In genomic region chr22:42268852-42269406, GRCh38 we compare ENCODE assay signal across 8 cellular contexts. TPM values are rescaled to one million over a fixed set of nuclear protein-coding genes. Genes with fewer than 3 reads are reported as not detected.
DNase-seq lines count a peak whose midpoint lies in the region; ATAC-seq and TF ChIP-seq lines count a peak whose summit lies in the region.

No MANE protein-coding gene starts in this region.

- H4K20me1 ChIP-seq in BLaER1 (peaks cover 60% of the 10 kb centered on the region), Loucy (ENCODE audit: insufficient read depth, low read length, poor library complexity, severe bottlenecking) (peaks cover 57% of the 10 kb centered on the region)

- H3K4me1 Mint-ChIP-seq in dendritic cell treated with granulocyte-macrophage colony-stimulating factor and Interleukin-4, amounts not matched to agents 40 ng/mL and 50 ng/mL, for 4 days (ENCODE audit: low read depth) = peaks cover 47% of the 10 kb centered on the region
- peaks cover 34 to 37% of the 10 kb centered on the region in 2 donors for H3K4me1 Mint-ChIP-seq in natural killer cell

- peaks cover 80% of the 10 kb centered on the region for H3K79me2 ChIP-seq in Loucy (ENCODE audit: insufficient read depth, low read length)

- H3K9ac ChIP-seq in BLaER1 (peak overlapping the region; percentile 95), Loucy (ENCODE audit: low read depth, low read length, poor library complexity, severe bottlenecking) (peak overlapping the region; percentile 89)

- H3K9me3 ChIP-seq in BLaER1 = no peaks in the 10 kb centered on the region
- H3K9me3 ChIP-seq in Loucy (ENCODE audit: insufficient read depth, low read depth, low read length) = no peaks in the 10 kb centered on the region

- peak overlapping the region; percentile 92; the same call in 1 of the 2 replicates for H3K27ac ChIP-seq in BLaER1

- H3K27ac Mint-ChIP-seq in dendritic cell treated with granulocyte-macrophage colony-stimulating factor and Interleukin-4, amounts not matched to agents 40 ng/mL and 50 ng/mL, for 4 days = peak overlapping the region; percentile 61
- H3K27ac Mint-ChIP-seq in natural killer cell = peak overlapping the region; percentile 87 to 88

- no peak for ATAC-seq in natural killer cell
- no peak for ATAC-seq in HG02571 (IDR thresholded peaks at IDR 0.05; ENCODE audit: unreplicated experiment)
- no peak for ATAC-seq in HG02870 (IDR thresholded peaks at IDR 0.05; ENCODE audit: unreplicated experiment)
- ATAC-seq in omental fat pad (ENCODE audit: low FRiP score) = no peak

- no peaks in the 10 kb centered on the region; the same call in 1 of the 2 replicates for H3F3A ChIP-seq in Loucy (ENCODE audit: low read depth)

- peak overlapping the region; percentile 82 for H3K4me3 Mint-ChIP-seq in dendritic cell treated with granulocyte-macrophage colony-stimulating factor and Interleukin-4, amounts not matched to agents 40 ng/mL and 50 ng/mL, for 4 days
- H3K4me3 Mint-ChIP-seq in natural killer cell = peak overlapping the region; percentile 97

- intact Hi-C loops in dendritic cell treated with granulocyte-macrophage colony-stimulating factor and Interleukin-4, amounts not matched to agents 40 ng/mL and 50 ng/mL, for 4 days (cut with micrococcal nuclease) = no loop called here
- intact Hi-C loops in natural killer cell (cut with micrococcal nuclease) = no loop called here

- no peak for TF ChIP-seq CTCF in Loucy (conservative IDR thresholded peaks at IDR 0.05; ENCODE audit: low read length)
- no peak for TF ChIP-seq CTCF in natural killer cell (IDR thresholded peaks at IDR 0.05)
- no peak for TF ChIP-seq CTCF in omental fat pad (IDR thresholded peaks at IDR 0.05)

- peaks cover 19% of the 10 kb centered on the region; the same call in 1 of the 2 replicates for H3K36me3 ChIP-seq in BLaER1
- no peaks in the 10 kb centered on the region for H3K36me3 ChIP-seq in Loucy (ENCODE audit: insufficient read depth, low read length)

- H3K4me3 ChIP-seq in BLaER1 = peak overlapping the region; percentile 99
- peak overlapping the region; percentile 87 for H3K4me3 ChIP-seq in Loucy (ENCODE audit: low read length, poor library complexity, severe bottlenecking)

- H3K4me1 ChIP-seq in BLaER1 (peaks cover 48% of the 10 kb centered on the region), Loucy (ENCODE audit: insufficient read depth, low read length, poor library complexity, severe bottlenecking) (peaks cover 48% of the 10 kb centered on the region)

- peak overlapping the region; percentile 88 for H3K4me2 ChIP-seq in BLaER1
- H3K4me2 ChIP-seq in Loucy (ENCODE audit: low read depth, low read length, poor library complexity, severe bottlenecking) = peak overlapping the region; percentile 98

- H3K9me2 ChIP-seq in Loucy (replicated peaks; ENCODE audit: low read depth, low read length) = no peaks in the 10 kb centered on the region

- H3K27me3 ChIP-seq in BLaER1 (no peaks in the 10 kb centered on the region), Loucy (ENCODE audit: insufficient read depth, low read length, poor library complexity, severe bottlenecking) (no peaks in the 10 kb centered on the region)

- DNase-seq in natural killer cell (no peak), NCI-H82 treated with DMSO at 0.1 percent for 48 hours (lab: John Stamatoyannopoulos, UW; ENCODE audit: unreplicated experiment) (no peak), omental fat pad (ENCODE audit: low spot score) (no peak)

- peaks cover 21% of the 10 kb centered on the region for H3K36me3 Mint-ChIP-seq in dendritic cell treated with granulocyte-macrophage colony-stimulating factor and Interleukin-4, amounts not matched to agents 40 ng/mL and 50 ng/mL, for 4 days (ENCODE audit: low read depth)
- H3K36me3 Mint-ChIP-seq in natural killer cell = no peaks in the 10 kb centered on the region

- H2AFZ ChIP-seq in Loucy (ENCODE audit: low read length) = no peak overlapping the region

- H3K9me3 Mint-ChIP-seq in dendritic cell treated with granulocyte-macrophage colony-stimulating factor and Interleukin-4, amounts not matched to agents 40 ng/mL and 50 ng/mL, for 4 days = no peaks in the 10 kb centered on the region
- no peaks in the 10 kb centered on the region for H3K9me3 Mint-ChIP-seq in natural killer cell

- H3K27me3 Mint-ChIP-seq in dendritic cell treated with granulocyte-macrophage colony-stimulating factor and Interleukin-4, amounts not matched to agents 40 ng/mL and 50 ng/mL, for 4 days = peaks cover 6% of the 10 kb centered on the region
- H3K27me3 Mint-ChIP-seq in natural killer cell (ENCODE audit: low read depth in 2 of 2) = no peaks in the 10 kb centered on the region

RNA-seq across cellular contexts. Expression of gene TCF20, which starts 1.5 kb away (rescaled TPM):
- total RNA-seq in natural killer cell (10 to 100 TPM; 57.8 to 70.8 (median 69.1) TPM), omental fat pad (10 to 100 TPM; 20.8 to 34.8 (median 23.3) TPM)
